Comparison of ENCODE assay signal across 8 cellular contexts in genomic region chr1:37859507-37860345, GRCh38. TPM values are rescaled to one million over a fixed set of nuclear protein-coding genes. Genes with fewer than 3 reads are reported as not detected.
DNase-seq lines count a peak whose midpoint lies in the region; ATAC-seq, FAIRE-seq and TF ChIP-seq lines count a peak whose summit lies in the region.

Gene MTF1, minus strand, starts transcription at chr1:37859592. Its CDS starts 1,934 bp downstream, at chr1:37857658.

- peaks cover 10 to 14% of the 10 kb centered on the region in 2 donors for H3K4me1 ChIP-seq in kidney (ENCODE audit: control insufficient read depth in 1 of 2, insufficient read depth in 1 of 2, low read depth in 1 of 2, low read length in 2 of 2)

- H3K36me3 ChIP-seq in kidney (ENCODE audit: control insufficient read depth in 1 of 2, insufficient read depth in 2 of 2, low read length in 2 of 2): peaks cover 16 to 22% of the 10 kb centered on the region in 2 donors

- H3K9me3 ChIP-seq in kidney (ENCODE audit: control insufficient read depth in 1 of 2, low read length in 2 of 2): no peaks in the 10 kb centered on the region

- FAIRE-seq in kidney (lab: Jason Lieb, UNC): peak; percentile 62

- ATAC-seq in GM19035 (IDR thresholded peaks at IDR 0.05; ENCODE audit: unreplicated experiment) (peak; percentile 89), HG03354 (IDR thresholded peaks at IDR 0.05; ENCODE audit: poor library complexity, severe bottlenecking, unreplicated experiment) (peak; percentile 94)
- peak; percentile 98 to 99 for ATAC-seq in activated CD4-positive, CD25-positive, alpha-beta regulatory T cell treated with anti-CD3 and anti-CD28 coated beads, Interleukin-2, amount 50 U/mL, for 24 hours

- peak; percentile 91 to 92 for DNase-seq in AML-193 (lab: John Stamatoyannopoulos, UW)
- peak; percentile 94 for DNase-seq in NCI-H446 treated with DMSO at 0.1 percent for 48 hours (lab: John Stamatoyannopoulos, UW)
- DNase-seq in cerebellar cortex (ENCODE audit: low spot score): peak; percentile 99
- peak; percentile 99 for DNase-seq in kidney
- peak; percentile 98 for DNase-seq in stimulated activated CD4-positive, alpha-beta T cell treated with anti-CD3 and anti-CD28 coated beads, Interleukin-15, amount 100 ng/mL, for 24 hours

- TF ChIP-seq CTCF in kidney (IDR thresholded peaks at IDR 0.05; ENCODE audit: borderline replicate concordance, extremely low read depth, insufficient read depth): peak; percentile 90

- H3K27ac ChIP-seq in kidney (ENCODE audit: low read depth in 2 of 2, low read length in 2 of 2): peak within 1 kb of the TSS; percentile 81 to 84

- intact Hi-C loops in kidney (cut with DNase I): no loop called here

- H3K4me3 ChIP-seq in kidney (ENCODE audit: low read length in 2 of 2): peak within 1 kb of the TSS; percentile 89 to 97

- peak within 1 kb of the TSS; percentile 87 to 96 for H3K9ac ChIP-seq in kidney (ENCODE audit: low read length in 2 of 2)

RNA-seq across cellular contexts. Expression of gene MTF1, which starts in this region (rescaled TPM):
- 26.7 TPM for total RNA-seq in kidney
- polyA plus RNA-seq in kidney (ENCODE audit: insufficient read depth, low read depth, low replicate concordance): 2.2 TPM

Comparison
In these comparisons a context has a peak if more than half of its experiments do, and no peak if none do; other contexts are left out.
1. Peak in every context shown above with its lines: DNase-seq, ATAC-seq, H3K4me3 ChIP-seq and H3K27ac ChIP-seq.